8 cellular contexts compared by ENCODE assay signal in the genomic region with DNA sequence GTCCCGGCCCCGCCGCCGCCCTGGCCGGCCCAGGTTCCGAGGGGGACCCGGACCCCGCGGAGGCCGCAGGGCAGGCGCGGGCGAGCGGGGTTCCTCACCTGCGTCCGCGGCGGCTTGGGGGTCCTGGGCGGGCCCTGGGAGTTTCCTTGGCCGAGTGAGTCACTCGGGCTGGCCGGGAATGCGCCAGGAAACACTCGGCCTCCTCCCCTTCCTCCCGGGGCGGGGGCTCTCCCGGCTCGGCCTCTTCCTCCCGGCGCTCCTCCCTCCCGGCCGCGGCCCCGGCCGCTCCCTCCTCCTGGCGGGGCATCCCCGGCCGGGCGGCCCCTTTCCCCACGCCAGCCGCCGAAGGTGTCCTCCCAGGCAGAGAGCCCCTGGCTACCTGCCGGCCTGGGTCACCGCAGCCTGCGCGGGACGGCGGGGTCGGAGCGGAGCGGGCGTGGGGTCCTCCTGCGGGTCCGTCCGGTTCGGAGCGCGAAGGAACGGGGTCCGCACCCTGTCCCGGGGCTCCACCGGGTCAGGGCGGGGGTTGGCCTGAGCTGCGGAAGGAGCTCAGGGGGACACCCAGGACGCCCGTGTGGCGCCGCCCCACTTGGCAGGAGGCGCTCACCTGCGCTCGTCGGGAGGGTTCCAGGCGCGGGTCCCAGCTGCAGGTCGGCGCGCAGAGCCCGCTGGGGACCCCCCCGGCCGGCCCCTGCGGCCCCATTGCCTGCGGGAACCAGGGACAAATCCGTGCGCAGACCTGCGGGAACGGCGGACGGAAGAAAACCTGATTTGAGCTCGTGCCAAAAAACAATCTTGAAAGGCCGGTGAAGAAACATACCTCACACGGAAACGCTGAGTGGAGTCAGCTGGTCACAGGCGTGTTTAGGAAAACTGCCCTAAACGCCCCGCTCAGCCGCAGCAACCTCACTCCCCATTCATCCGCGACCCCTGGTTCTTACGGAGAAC. TPM values are rescaled to one million over a fixed set of nuclear protein-coding genes. Genes with fewer than 3 reads are reported as not detected.
DNase-seq lines count a peak whose midpoint lies in the region; ATAC-seq, FAIRE-seq and TF ChIP-seq lines count a peak whose summit lies in the region.

A gene (minus strand): TSS at position 180 of the 948 bp plus-strand sequence. CDS start 33,083 bp downstream, outside the sequence.

- ATAC-seq in GM19438 (IDR thresholded peaks at IDR 0.05; ENCODE audit: low read depth, unreplicated experiment), result peak; percentile 71
- peak; percentile 97 for ATAC-seq in sciatic nerve
- no peak for ATAC-seq in HG03378 (IDR thresholded peaks at IDR 0.05; ENCODE audit: unreplicated experiment)

- no peaks in the 10 kb centered on the region for H3K27me3 ChIP-seq in HL-60 (ENCODE audit: insufficient read depth, poor library complexity, severe bottlenecking)
- no peaks in the 10 kb centered on the region for H3K27me3 ChIP-seq in bronchial epithelial cell (ENCODE audit: control insufficient read depth, insufficient read depth, low read length)

- H3K9me3 ChIP-seq in iPS-18c (ENCODE audit: control insufficient read depth, insufficient read depth, low read length), result no peaks in the 10 kb centered on the region

- in situ Hi-C loops in SK-MEL-5 (cut with HindIII; ENCODE audit: low pct_unique_long_range_greater_than_20kb, low sequenced_read_pairs), result no loop called here

- intact Hi-C loops in sciatic nerve (cut with DNase I), result no loop called here

- no peak within 1 kb of the TSS for H3K27ac ChIP-seq in HL-60 (replicated peaks)

- no peaks in the 10 kb centered on the region for H3K36me3 ChIP-seq in bronchial epithelial cell (ENCODE audit: control insufficient read depth, insufficient read depth, low read length)

- no peak for TF ChIP-seq CTCF in HL-60 (IDR thresholded peaks at IDR 0.05; ENCODE audit: insufficient read depth, low read length)
- no peak for TF ChIP-seq CTCF in bronchial epithelial cell (IDR thresholded peaks at IDR 0.05; ENCODE audit: insufficient read depth, low read length, severe bottlenecking)

- H3K4me3 ChIP-seq in HL-60 (replicated peaks; ENCODE audit: insufficient read depth, low read length), result peak within 1 kb of the TSS; percentile 84
- peak within 1 kb of the TSS; percentile 96 for H3K4me3 ChIP-seq in bronchial epithelial cell (ENCODE audit: low read depth, low read length)
- H3K4me3 ChIP-seq in iPS-18c (ENCODE audit: insufficient read depth, low read depth, low read length), result peak within 1 kb of the TSS; percentile 91

- no peak for FAIRE-seq in bronchial epithelial cell (lab: Jason Lieb, UNC)

- DNase-seq in D341Med (ENCODE audit: low spot score) (peak; percentile 90), HL-60 (ENCODE audit: low read depth in 1 of 2, low spot score in 1 of 2) (peak; percentile 28 to 49), SK-MEL-5 (ENCODE audit: low read depth, low spot score) (peak; percentile 79), bronchial epithelial cell (ENCODE audit: low read depth) (peak; percentile 77), sciatic nerve (ENCODE audit: low spot score) (peak; percentile 91)

RNA-seq across cellular contexts. Expression of the gene that starts here (rescaled TPM):
- 83.3 and 92.3 TPM in 2 replicates for total RNA-seq in SK-MEL-5 (2014; rRNA removed; shearing (Covaris generic))
- polyA plus RNA-seq in SK-MEL-5 (2015; cell fraction: cytosol; rRNA removed), result 72.4 and 83.1 TPM in 2 replicates
- 101 TPM in 2 replicates for polyA plus RNA-seq in SK-MEL-5 (2015; cell fraction: nucleus; rRNA removed)
- total RNA-seq in bronchial epithelial cell, result 59.5 and 61.4 TPM in 2 replicates
- total RNA-seq in sciatic nerve, result 140 TPM

Comparison
In these comparisons a context has a peak if more than half of its experiments do, and no peak if none do; other contexts are left out.
1. DNase-seq: peak in every context shown above with its lines; median percentile 91 in sciatic nerve; 90 in D341Med; 79 in SK-MEL-5; 77 in bronchial epithelial cell; 38 in HL-60.